In genomic region chr3:50228184-50228763, GRCh38 we compare ENCODE assay signal across 10 cellular contexts. TPM values are rescaled to one million over a fixed set of nuclear protein-coding genes. Genes with fewer than 3 reads are reported as not detected.
DNase-seq lines count a peak whose midpoint lies in the region; FAIRE-seq and TF ChIP-seq lines count a peak whose summit lies in the region.
"Not testable (repeated sequence)": the region's sequence is repeated elsewhere in the genome, so short reads cannot be mapped to it uniquely, and the experiment has no call there.
"Had no signal": no experiment of that assay in that cellular context is flagged by ENCODE, and none has a peak within 500 bp of the region (broad histone marks: within the 10 kb centered on the region; RNA-seq: fewer than 3 reads in every experiment).

No MANE protein-coding gene starts in this region.

- not testable (repeated sequence) for H3K79me2 ChIP-seq in astrocyte (ENCODE audit: insufficient read depth, low read length); osteoblast (ENCODE audit: insufficient read depth, low read length)

- 31 to 38% methylated on average over 14 to 15 of the region's 15 CpGs for WGBS in esophagus, 2 donors
- WGBS in thymus: 68% methylated on average over 15 of the region's 15 CpGs

- peak overlapping the region; percentile 92 to 96 (median 95) for H3K27ac Mint-ChIP-seq in CD4-positive, alpha-beta memory T cell
- peak overlapping the region; percentile 93 for H3K27ac Mint-ChIP-seq in T-helper 2 cell treated with Interferon-gamma antibody and Interleukin-4, amounts not matched to agents 5 μg/mL and 100 μg/mL, for 36 hours
- H3K27ac Mint-ChIP-seq in astrocyte (ENCODE audit: unreplicated experiment): peak overlapping the region; percentile 88

- not testable (repeated sequence) for DNase-seq in CD4-positive, alpha-beta memory T cell; T-helper 2 cell treated with Interferon-gamma antibody and Interleukin-4, amounts not matched to agents 5 μg/mL and 100 μg/mL, for 36 hours (ENCODE audit: low spot score); astrocyte (ENCODE audit: low read depth); osteoblast (ENCODE audit: insufficient read length, low spot score, missing footprints)
- DNase-seq in KBM-7 (peak; percentile 30), kidney tubule cell (ENCODE audit: low spot score) (peak; percentile 36)

- not testable (repeated sequence) for H3K27me3 ChIP-seq in CD4-positive, alpha-beta memory T cell (ENCODE audit: insufficient read depth, low read length); astrocyte (ENCODE audit: insufficient read depth, low read length); esophagus (ENCODE audit: control insufficient read depth in 1 of 2, insufficient read depth in 2 of 2, low read length in 2 of 2); thymus (ENCODE audit: control insufficient read depth, insufficient read depth)
- peaks cover 11% of the 10 kb centered on the region for H3K27me3 ChIP-seq in osteoblast (ENCODE audit: insufficient read depth, low read length)

- H3K4me1 Mint-ChIP-seq in CD4-positive, alpha-beta memory T cell: peaks cover 15 to 39% (median 31%) of the 10 kb centered on the region in 4 donors
- peaks cover 26% of the 10 kb centered on the region for H3K4me1 Mint-ChIP-seq in T-helper 2 cell treated with Interferon-gamma antibody and Interleukin-4, amounts not matched to agents 5 μg/mL and 100 μg/mL, for 36 hours (ENCODE audit: low read depth)
- H3K4me1 Mint-ChIP-seq in astrocyte (ENCODE audit: low read depth, unreplicated experiment): not testable (repeated sequence)

- peak overlapping the region; percentile 79 for H3K9ac ChIP-seq in astrocyte (ENCODE audit: low read length)

- POLR2A ChIA-PET in CD4-positive, alpha-beta memory T cell (lab: Charles Lee; ENCODE audit: partially characterized antibody): interaction anchor here (0.8 to 7.4 kb wide), 7 partner anchors 8 to 64 kb away, joined by 3 to 150 read pairs (median 10); partner anchors contain the start of genes GNAI2 and IFRD2

- H3K36me3 Mint-ChIP-seq in CD4-positive, alpha-beta memory T cell; T-helper 2 cell treated with Interferon-gamma antibody and Interleukin-4, amounts not matched to agents 5 μg/mL and 100 μg/mL, for 36 hours (ENCODE audit: low read depth); astrocyte (ENCODE audit: low read depth, unreplicated experiment): not testable (repeated sequence)

- peaks cover 18% of the 10 kb centered on the region for H3K4me1 ChIP-seq in CD4-positive, alpha-beta memory T cell (ENCODE audit: insufficient read depth, low read length)
- not testable (repeated sequence) for H3K4me1 ChIP-seq in astrocyte (ENCODE audit: insufficient read depth, low read length); esophagus (ENCODE audit: control insufficient read depth in 2 of 2, insufficient read depth in 2 of 2, low read length in 1 of 2); thymus (ENCODE audit: control insufficient read depth, insufficient read depth, low read length)
- H3K4me1 ChIP-seq in osteoblast (ENCODE audit: insufficient read depth, low read length): peaks cover 21% of the 10 kb centered on the region

- H3K9me3 ChIP-seq in CD4-positive, alpha-beta memory T cell (ENCODE audit: control insufficient read depth in 1 of 2, low read length in 2 of 2); astrocyte (ENCODE audit: insufficient read depth, low read depth, low read length); esophagus (ENCODE audit: control insufficient read depth in 2 of 2, insufficient read depth in 1 of 2, low read depth in 1 of 2, low read length in 1 of 2); osteoblast (ENCODE audit: low read depth, low read length); thymus (ENCODE audit: control insufficient read depth): not testable (repeated sequence)

- peak overlapping the region; percentile 59 for H3K27ac ChIP-seq in CD4-positive, alpha-beta memory T cell (ENCODE audit: low read depth, low read length)
- H3K27ac ChIP-seq in astrocyte (ENCODE audit: low read depth, low read length); osteoblast (ENCODE audit: low read depth, low read length): not testable (repeated sequence)
- peak overlapping the region; percentile 94 to 98 for H3K27ac ChIP-seq in esophagus (ENCODE audit: low read depth in 2 of 2, low read length in 1 of 2)
- peak overlapping the region; percentile 86 for H3K27ac ChIP-seq in thymus (ENCODE audit: low read depth)

- H3K9me3 Mint-ChIP-seq in CD4-positive, alpha-beta memory T cell; T-helper 2 cell treated with Interferon-gamma antibody and Interleukin-4, amounts not matched to agents 5 μg/mL and 100 μg/mL, for 36 hours; astrocyte (ENCODE audit: unreplicated experiment): not testable (repeated sequence)

- intact Hi-C loops in CD4-positive, alpha-beta memory T cell (cut with micrococcal nuclease): not testable (repeated sequence)

- not testable (repeated sequence) for H4K20me1 ChIP-seq in astrocyte (ENCODE audit: insufficient read depth, low read length); osteoblast (ENCODE audit: insufficient read depth, low read length)

- H2AFZ ChIP-seq in astrocyte (ENCODE audit: low read depth, low read length) (peak overlapping the region; percentile 91), osteoblast (ENCODE audit: low read length) (peak overlapping the region; percentile 90)

- in situ Hi-C loops in KBM-7 (cut with MboI; ENCODE audit: low pct_unique_long_range_greater_than_20kb, low sequenced_read_pairs): not testable (repeated sequence)

- H3K4me3 Mint-ChIP-seq in CD4-positive, alpha-beta memory T cell: peak overlapping the region; percentile 89 to 96 (median 94)
- H3K4me3 Mint-ChIP-seq in T-helper 2 cell treated with Interferon-gamma antibody and Interleukin-4, amounts not matched to agents 5 μg/mL and 100 μg/mL, for 36 hours: peak overlapping the region; percentile 92
- H3K4me3 Mint-ChIP-seq in astrocyte (ENCODE audit: unreplicated experiment): peak overlapping the region; percentile 89

- not testable (repeated sequence) for H3K36me3 ChIP-seq in CD4-positive, alpha-beta memory T cell (ENCODE audit: insufficient read depth, low read length); astrocyte (ENCODE audit: insufficient read depth, low read length); esophagus (ENCODE audit: control insufficient read depth in 2 of 2, insufficient read depth in 2 of 2, low read length in 1 of 2); osteoblast (ENCODE audit: insufficient read depth, low read length); thymus (ENCODE audit: control insufficient read depth, insufficient read depth)

- CTCF ChIA-PET in CD4-positive, alpha-beta memory T cell (lab: Charles Lee; ENCODE audit: partially characterized antibody): interaction anchor here (0.7 to 11.5 kb wide), 10 partner anchors 11 to 1988 kb away, joined by 3 to 238 read pairs (median 8); partner anchors contain the start of genes GNAI2 and GNAT1

- peak overlapping the region in 1 of 2 donors; percentile 87 for H3K4me3 ChIP-seq in CD4-positive, alpha-beta memory T cell (ENCODE audit: low read length in 2 of 2)
- H3K4me3 ChIP-seq in astrocyte (ENCODE audit: insufficient read depth, low read depth, low read length) (peak overlapping the region; percentile 79), esophagus (ENCODE audit: low read depth in 1 of 2, low read length in 2 of 2) (peak overlapping the region; percentile 49 to 72), osteoblast (ENCODE audit: insufficient read depth, low read length) (peak overlapping the region; percentile 81), thymus (ENCODE audit: low read length) (peak overlapping the region; percentile 63)

- not testable (repeated sequence) for FAIRE-seq in astrocyte (lab: Jason Lieb, UNC)

- TF ChIP-seq CTCF in astrocyte (IDR thresholded peaks at IDR 0.05; ENCODE audit: insufficient read depth, low read depth, low read length); osteoblast (IDR thresholded peaks at IDR 0.05; ENCODE audit: extremely low read depth, low read depth, low read length): not testable (repeated sequence)

- H3K27me3 Mint-ChIP-seq in CD4-positive, alpha-beta memory T cell: not testable (repeated sequence)
- H3K27me3 Mint-ChIP-seq in T-helper 2 cell treated with Interferon-gamma antibody and Interleukin-4, amounts not matched to agents 5 μg/mL and 100 μg/mL, for 36 hours (ENCODE audit: low read depth): peaks cover 13% of the 10 kb centered on the region
- peaks cover 18% of the 10 kb centered on the region for H3K27me3 Mint-ChIP-seq in astrocyte (ENCODE audit: low read depth, unreplicated experiment)

- peak overlapping the region; percentile 98 for H3K4me2 ChIP-seq in astrocyte (ENCODE audit: low read length)
- H3K4me2 ChIP-seq in osteoblast (ENCODE audit: insufficient read depth, low read length): peak overlapping the region; percentile 89

RNA-seq across cellular contexts. Expression of gene GNAI2, which starts 7.7 kb away (rescaled TPM):
- total RNA-seq in CD4-positive, alpha-beta memory T cell: 100 to 1,000 TPM; 292 to 300 TPM
- 100 to 1,000 TPM; 532 to 615 TPM for polyA plus RNA-seq in CD4-positive, alpha-beta memory T cell
- total RNA-seq in astrocyte (380 and 381 TPM in 2 replicates), osteoblast (223 and 248 TPM in 2 replicates)
- polyA plus RNA-seq in esophagus (10 to 100 TPM; 52.2 to 61.8 TPM), thymus (187 TPM)

RNA-seq across cellular contexts. Expression of gene SLC38A3, which starts 23.2 kb away (rescaled TPM):
- total RNA-seq in CD4-positive, alpha-beta memory T cell: not detected
- polyA plus RNA-seq in CD4-positive, alpha-beta memory T cell: not detected
- total RNA-seq in astrocyte (0.68 and 1.9 TPM in 2 replicates), osteoblast (0.29 and 0.36 TPM in 2 replicates)
- polyA plus RNA-seq in esophagus (under 1 TPM; 0.08 to 0.11 TPM), thymus (0.18 TPM)

RNA-seq across cellular contexts. Expression of gene GNAT1, which starts 36.9 kb away (rescaled TPM):
- not detected for total RNA-seq in CD4-positive, alpha-beta memory T cell
- not detected for polyA plus RNA-seq in CD4-positive, alpha-beta memory T cell
- total RNA-seq in astrocyte (not detected in 2 replicates), osteoblast (not detected in 2 replicates)
- polyA plus RNA-seq in esophagus (under 1 TPM; 0.02 to 0.07 TPM), thymus (0.05 TPM)
- total RNA-seq: lower leg skin had no signal

RNA-seq across cellular contexts. Expression of gene SEMA3B, which starts 40.7 kb away (rescaled TPM):
- total RNA-seq in CD4-positive, alpha-beta memory T cell: under 1 TPM; 0.50 to 0.87 TPM
- polyA plus RNA-seq in CD4-positive, alpha-beta memory T cell: not detected
- total RNA-seq in astrocyte (4.9 and 5.9 TPM in 2 replicates), osteoblast (5.9 and 10.1 TPM in 2 replicates)
- polyA plus RNA-seq in esophagus (1 to 10 TPM; 5.2 to 7.8 TPM), thymus (4.8 TPM)

RNA-seq across cellular contexts. Expression of gene LSMEM2, which starts 50.6 kb away (rescaled TPM):
- not detected for total RNA-seq in CD4-positive, alpha-beta memory T cell
- under 1 TPM in 1 of 2 donors, not detected in 1; 0.20 TPM for polyA plus RNA-seq in CD4-positive, alpha-beta memory T cell
- total RNA-seq in astrocyte (0.30 TPM in 1 of 2 replicates, not detected in the other), osteoblast (not detected in 2 replicates)
- polyA plus RNA-seq in esophagus (under 1 TPM; 0.07 to 0.16 TPM), thymus (0.11 TPM)
- total RNA-seq: esophagus mucosa had no signal
